ENCODE assay signal across 8 cellular contexts in genomic region chr2:47002480-47003381, GRCh38.
DNase-seq lines count a peak whose midpoint lies in the region; ATAC-seq and TF ChIP-seq lines count a peak whose summit lies in the region.

No MANE protein-coding gene starts in this region.

- no peaks in the 10 kb centered on the region for H3K36me3 Mint-ChIP-seq in WTC11
- H3K36me3 Mint-ChIP-seq in stimulated activated effector memory CD8-positive, alpha-beta T cell treated with anti-CD3 and anti-CD28 coated beads, Interleukin-12 subunit alpha, Interleukin-12 subunit beta, amount 100 ng/mL, for 72 hours, result peaks cover 75% of the 10 kb centered on the region
- peaks cover 22% of the 10 kb centered on the region for H3K36me3 Mint-ChIP-seq in activated T-cell treated with anti-CD3 and anti-CD28 coated beads, Interleukin-2, amount 50 U/mL, for 4 hours (ENCODE audit: insufficient read depth)

- no peaks in the 10 kb centered on the region for H3K27me3 Mint-ChIP-seq in WTC11 (ENCODE audit: low read depth)
- no peaks in the 10 kb centered on the region for H3K27me3 Mint-ChIP-seq in activated T-cell treated with anti-CD3 and anti-CD28 coated beads, Interleukin-2, amount 50 U/mL, for 4 hours (ENCODE audit: low read depth)

- intact Hi-C loops in left ventricle myocardium superior (cut with micrococcal nuclease), result no loop called here

- H3K4me1 Mint-ChIP-seq in WTC11, result peaks cover 16% of the 10 kb centered on the region
- peaks cover 6% of the 10 kb centered on the region for H3K4me1 Mint-ChIP-seq in stimulated activated effector memory CD8-positive, alpha-beta T cell treated with anti-CD3 and anti-CD28 coated beads, Interleukin-12 subunit alpha, Interleukin-12 subunit beta, amount 100 ng/mL, for 72 hours
- H3K4me1 Mint-ChIP-seq in activated T-cell treated with anti-CD3 and anti-CD28 coated beads, Interleukin-2, amount 50 U/mL, for 4 hours (ENCODE audit: low read depth), result no peaks in the 10 kb centered on the region

- no peak overlapping the region for H3K4me3 Mint-ChIP-seq in WTC11
- no peak overlapping the region for H3K4me3 Mint-ChIP-seq in stimulated activated effector memory CD8-positive, alpha-beta T cell treated with anti-CD3 and anti-CD28 coated beads, Interleukin-12 subunit alpha, Interleukin-12 subunit beta, amount 100 ng/mL, for 72 hours
- no peak overlapping the region for H3K4me3 Mint-ChIP-seq in activated T-cell treated with anti-CD3 and anti-CD28 coated beads, Interleukin-2, amount 50 U/mL, for 4 hours

- no peak for TF ChIP-seq CTCF in WTC11 (IDR thresholded peaks at IDR 0.05)

- no peaks in the 10 kb centered on the region for H3K9me3 Mint-ChIP-seq in WTC11
- no peaks in the 10 kb centered on the region for H3K9me3 Mint-ChIP-seq in stimulated activated effector memory CD8-positive, alpha-beta T cell treated with anti-CD3 and anti-CD28 coated beads, Interleukin-12 subunit alpha, Interleukin-12 subunit beta, amount 100 ng/mL, for 72 hours
- H3K9me3 Mint-ChIP-seq in activated T-cell treated with anti-CD3 and anti-CD28 coated beads, Interleukin-2, amount 50 U/mL, for 4 hours, result no peaks in the 10 kb centered on the region

- POLR2A ChIA-PET in WTC11 (lab: Charles Lee), result no interaction called here

- peak overlapping the region; percentile 32; the same call in 1 of the 2 replicates for H3K27ac Mint-ChIP-seq in WTC11
- H3K27ac Mint-ChIP-seq in stimulated activated effector memory CD8-positive, alpha-beta T cell treated with anti-CD3 and anti-CD28 coated beads, Interleukin-12 subunit alpha, Interleukin-12 subunit beta, amount 100 ng/mL, for 72 hours, result peak overlapping the region; percentile 76

- ATAC-seq in WTC11, result peak; percentile 20
- peak; percentile 50 for ATAC-seq in left ventricle myocardium superior
- ATAC-seq in stimulated activated effector memory CD8-positive, alpha-beta T cell treated with anti-CD3 and anti-CD28 coated beads, Interleukin-12 subunit alpha, Interleukin-12 subunit beta, amount 100 ng/mL, for 72 hours, result no peak
- no peak for ATAC-seq in GM21529 (IDR thresholded peaks at IDR 0.05; ENCODE audit: unreplicated experiment)
- no peak for ATAC-seq in activated T-cell treated with anti-CD3 and anti-CD28 coated beads, Interleukin-2, amount 50 U/mL, for 4 hours

- peak; percentile 19 for DNase-seq in NCI-H2196 (lab: John Stamatoyannopoulos, UW; ENCODE audit: unreplicated experiment)
- DNase-seq in NCI-H2196 treated with DMSO at 0.1 percent for 48 hours (lab: John Stamatoyannopoulos, UW; ENCODE audit: unreplicated experiment), result no peak
- DNase-seq in WTC11 (ENCODE audit: low spot score), result no peak
- peak; percentile 72 for DNase-seq in left ventricle myocardium superior
- no peak for DNase-seq in stimulated activated effector memory CD8-positive, alpha-beta T cell treated with anti-CD3 and anti-CD28 coated beads, Interleukin-12 subunit alpha, Interleukin-12 subunit beta, amount 100 ng/mL, for 72 hours (ENCODE audit: low spot score in 2 of 2)
- DNase-seq in stimulated activated CD4-positive, alpha-beta T cell treated with anti-CD3 and anti-CD28 coated beads, Interleukin-12 subunit alpha, Interleukin-12 subunit beta, amount 100 ng/mL, for 4 hours, result no peak
- DNase-seq in activated T-cell treated with anti-CD3 and anti-CD28 coated beads, Interleukin-2, amount 50 U/mL, for 4 hours, result no peak

- CTCF ChIA-PET in WTC11 (lab: Charles Lee), result interaction anchor here (0.9 to 2.3 kb wide), 4 partner anchors 13 to 311 kb away, joined by 3 to 13 read pairs (median 6); no protein-coding TSS in a partner anchor

TF ChIP-seq in WTC11, 78 proteins besides CTCF, POLR2A, EP300 and RAD21 (continues in another document):
- TF ChIP-seq PRDM15 (CRISPR knock-in tag; IDR thresholded peaks at IDR 0.05) (no peak), FOXJ3 (CRISPR knock-in tag; IDR thresholded peaks at IDR 0.05; ENCODE audit: borderline replicate concordance) (no peak), IRF2 (CRISPR knock-in tag; IDR thresholded peaks at IDR 0.05; ENCODE audit: borderline replicate concordance, low read depth) (no peak), TP53 (CRISPR knock-in tag; IDR thresholded peaks at IDR 0.05) (no peak), TEAD1 (CRISPR knock-in tag; IDR thresholded peaks at IDR 0.05) (no peak), ZNF121 (CRISPR knock-in tag; IDR thresholded peaks at IDR 0.05) (no peak), E2F4 (CRISPR knock-in tag; IDR thresholded peaks at IDR 0.05; ENCODE audit: borderline replicate concordance, low read depth) (no peak), ATF6 (CRISPR knock-in tag; IDR thresholded peaks at IDR 0.05) (no peak), NR1H2 (CRISPR knock-in tag; IDR thresholded peaks at IDR 0.05) (no peak), ZNF232 (CRISPR knock-in tag; IDR thresholded peaks at IDR 0.05) (no peak), MYBL2 (CRISPR knock-in tag; IDR thresholded peaks at IDR 0.05) (no peak), ATF1 (CRISPR knock-in tag; IDR thresholded peaks at IDR 0.05) (no peak), SMAD3 (CRISPR knock-in tag; IDR thresholded peaks at IDR 0.05; ENCODE audit: borderline replicate concordance) (no peak), E2F5 (CRISPR knock-in tag; IDR thresholded peaks at IDR 0.05) (no peak), CDX4 (CRISPR knock-in tag; IDR thresholded peaks at IDR 0.05; ENCODE audit: borderline replicate concordance) (no peak)

Comparison
In these comparisons a context has a peak if more than half of its experiments do, and no peak if none do; other contexts are left out.
1. DNase-seq: peak in NCI-H2196 (single experiment) and left ventricle myocardium superior (single experiment); none in NCI-H2196 treated with DMSO at 0.1 percent for 48 hours (single experiment), WTC11 (single experiment), stimulated activated effector memory CD8-positive, alpha-beta T cell treated with anti-CD3 and anti-CD28 coated beads, Interleukin-12 subunit alpha, Interleukin-12 subunit beta, amount 100 ng/mL, for 72 hours (0 of 2), stimulated activated CD4-positive, alpha-beta T cell treated with anti-CD3 and anti-CD28 coated beads, Interleukin-12 subunit alpha, Interleukin-12 subunit beta, amount 100 ng/mL, for 4 hours (single experiment) and activated T-cell treated with anti-CD3 and anti-CD28 coated beads, Interleukin-2, amount 50 U/mL, for 4 hours (single experiment).
2. ATAC-seq: peak in WTC11 (single experiment) and left ventricle myocardium superior (single experiment); none in stimulated activated effector memory CD8-positive, alpha-beta T cell treated with anti-CD3 and anti-CD28 coated beads, Interleukin-12 subunit alpha, Interleukin-12 subunit beta, amount 100 ng/mL, for 72 hours (single experiment), GM21529 (single experiment) and activated T-cell treated with anti-CD3 and anti-CD28 coated beads, Interleukin-2, amount 50 U/mL, for 4 hours (0 of 2).